ENCODE assay signal across 16 cellular contexts in genomic region chr22:17912942-17913704, GRCh38.
DNase-seq lines count a peak whose midpoint lies in the region; ATAC-seq, FAIRE-seq and TF ChIP-seq lines count a peak whose summit lies in the region.
"Had no signal": no experiment of that assay in that cellular context is flagged by ENCODE, and none has a peak within 500 bp of the region (broad histone marks: within the 10 kb centered on the region; RNA-seq: fewer than 3 reads in every experiment).

No MANE protein-coding gene starts in this region.

- no peak for TF ChIP-seq POLR2A in HepG2 (IDR thresholded peaks at IDR 0.05; ENCODE audit: insufficient read depth in 1 of 2, low read depth in 2 of 2, low read length in 2 of 2)

- TF ChIP-seq RAD21 in HepG2 (CRISPR knock-in tag; IDR thresholded peaks at IDR 0.05), result no peak

- no TSS peak for BruUV-seq in HepG2 (replicated peaks; lab: Mats Ljungman, UMichigan)

- H3K4me3 ChIP-seq in neural progenitor cell (no peak overlapping the region), HepG2 (replicated peaks in 1 of 3; ENCODE audit: insufficient read depth in 1 of 3, low read depth in 2 of 3, low read length in 3 of 3) (no peak overlapping the region)
- H3K4me3 ChIP-seq: spleen had no signal

- no peak for ATAC-seq in HepG2
- ATAC-seq in naive thymus-derived CD8-positive, alpha-beta T cell, result no peak
- ATAC-seq: activated CD8-positive, alpha-beta T cell treated with anti-CD3 and anti-CD28 coated beads for 36 hours had no signal

- H3F3A ChIP-seq in neural progenitor cell (ENCODE audit: low read depth), result peaks cover 20% of the 10 kb centered on the region

- FAIRE-seq in HepG2 (lab: Jason Lieb, UNC), result no peak

- H3K27ac Mint-ChIP-seq in IgD-negative memory B cell, result peak overlapping the region in 2 of 3 donors; percentile 47 to 82
- H3K27ac Mint-ChIP-seq in glutamatergic neuron (ENCODE audit: unreplicated experiment), result peak overlapping the region; percentile 54
- H3K27ac Mint-ChIP-seq in neural progenitor cell, result peak overlapping the region; percentile 9
- no peak overlapping the region for H3K27ac Mint-ChIP-seq in naive thymus-derived CD8-positive, alpha-beta T cell
- H3K27ac Mint-ChIP-seq: activated CD8-positive, alpha-beta T cell treated with anti-CD3 and anti-CD28 coated beads for 36 hours; dendritic cell treated with granulocyte-macrophage colony-stimulating factor and Interleukin-4, amounts not matched to agents 40 ng/mL and 50 ng/mL, for 4 days had no signal

- intact Hi-C loops in HepG2 (cut with micrococcal nuclease; ENCODE audit: unreplicated experiment), result no loop called here

- TF ChIP-seq CTCF in glutamatergic neuron (IDR thresholded peaks at IDR 0.05; ENCODE audit: partially characterized antibody, unreplicated experiment), result no peak
- TF ChIP-seq CTCF in neural progenitor cell (IDR thresholded peaks at IDR 0.05), result no peak
- no peak for TF ChIP-seq CTCF in HepG2 (CRISPR knock-in tag; IDR thresholded peaks at IDR 0.05)

- peaks cover 12 to 42% (median 37%) of the 10 kb centered on the region in 3 donors for H3K4me1 Mint-ChIP-seq in IgD-negative memory B cell
- peaks cover 34% of the 10 kb centered on the region for H3K4me1 Mint-ChIP-seq in glutamatergic neuron (ENCODE audit: low read depth, unreplicated experiment)
- H3K4me1 Mint-ChIP-seq in neural progenitor cell, result peaks cover 37% of the 10 kb centered on the region
- H3K4me1 Mint-ChIP-seq in naive thymus-derived CD8-positive, alpha-beta T cell, result peaks cover 0 to 7% (median 0%) of the 10 kb centered on the region in 4 donors

- no peaks in the 10 kb centered on the region for H3K9me3 Mint-ChIP-seq in IgD-negative memory B cell
- H3K9me3 Mint-ChIP-seq in glutamatergic neuron (ENCODE audit: unreplicated experiment), result peaks cover 10% of the 10 kb centered on the region
- no peaks in the 10 kb centered on the region for H3K9me3 Mint-ChIP-seq in neural progenitor cell
- no peaks in the 10 kb centered on the region for H3K9me3 Mint-ChIP-seq in naive thymus-derived CD8-positive, alpha-beta T cell
- H3K9me3 Mint-ChIP-seq: activated CD8-positive, alpha-beta T cell treated with anti-CD3 and anti-CD28 coated beads for 36 hours; dendritic cell treated with granulocyte-macrophage colony-stimulating factor and Interleukin-4, amounts not matched to agents 40 ng/mL and 50 ng/mL, for 4 days had no signal

- in situ Hi-C loops in HepG2 (cut with HindIII; ENCODE audit: extremely low pct_ligation_motif_present, low pct_unique_long_range_greater_than_20kb), result loop anchor here (10.0 kb wide), 2 partner anchors 112 to 162 kb away; partner anchors contain the start of genes MICAL3 and PEX26

- H3K4me3 Mint-ChIP-seq in IgD-negative memory B cell, result peak overlapping the region in 1 of 4 donors; percentile 83
- H3K4me3 Mint-ChIP-seq in glutamatergic neuron (ENCODE audit: unreplicated experiment), result peak overlapping the region; percentile 16
- H3K4me3 Mint-ChIP-seq in neural progenitor cell, result no peak overlapping the region
- H3K4me3 Mint-ChIP-seq in naive thymus-derived CD8-positive, alpha-beta T cell, result no peak overlapping the region
- H3K4me3 Mint-ChIP-seq: activated CD8-positive, alpha-beta T cell treated with anti-CD3 and anti-CD28 coated beads for 36 hours; dendritic cell treated with granulocyte-macrophage colony-stimulating factor and Interleukin-4, amounts not matched to agents 40 ng/mL and 50 ng/mL, for 4 days had no signal

- H3K36me3 ChIP-seq in neural progenitor cell (no peaks in the 10 kb centered on the region), HepG2 (replicated peaks in 1 of 2; ENCODE audit: control insufficient read depth in 1 of 2, insufficient read depth in 2 of 2, low read length in 2 of 2) (no peaks in the 10 kb centered on the region)
- H3K36me3 ChIP-seq: spleen had no signal

- H4K20me1 ChIP-seq in neural progenitor cell (ENCODE audit: low read depth) (peaks cover 78% of the 10 kb centered on the region), HepG2 (ENCODE audit: insufficient read depth, low read length) (no peaks in the 10 kb centered on the region)

- POLR2A ChIA-PET in HepG2 (lab: Yijun Ruan, JAX), result no interaction called here
- POLR2A ChIA-PET in naive thymus-derived CD8-positive, alpha-beta T cell (lab: Charles Lee), result no interaction called here

- no peaks in the 10 kb centered on the region for H3K27me3 Mint-ChIP-seq in IgD-negative memory B cell
- peaks cover 9% of the 10 kb centered on the region for H3K27me3 Mint-ChIP-seq in glutamatergic neuron (ENCODE audit: unreplicated experiment)
- peaks cover 2% of the 10 kb centered on the region for H3K27me3 Mint-ChIP-seq in neural progenitor cell (ENCODE audit: insufficient read depth, low read depth)
- no peaks in the 10 kb centered on the region for H3K27me3 Mint-ChIP-seq in naive thymus-derived CD8-positive, alpha-beta T cell
- H3K27me3 Mint-ChIP-seq: activated CD8-positive, alpha-beta T cell treated with anti-CD3 and anti-CD28 coated beads for 36 hours; dendritic cell treated with granulocyte-macrophage colony-stimulating factor and Interleukin-4, amounts not matched to agents 40 ng/mL and 50 ng/mL, for 4 days had no signal

- H3K9ac ChIP-seq in neural progenitor cell (no peak overlapping the region), HepG2 (ENCODE audit: insufficient read depth, low read depth, low read length) (no peak overlapping the region)

- TF ChIP-seq EP300 in HepG2 (IDR thresholded peaks at IDR 0.05; ENCODE audit: low read depth in 2 of 2, low read length in 2 of 2), result no peak
- TF ChIP-seq EP300 in HepG2 (CRISPR knock-in tag; IDR thresholded peaks at IDR 0.05; ENCODE audit: borderline replicate concordance), result no peak

- H3K4me2 ChIP-seq in neural progenitor cell (peak overlapping the region; percentile 2), HepG2 (ENCODE audit: low read depth, low read length) (no peak overlapping the region)

- CTCF ChIA-PET in HepG2 (lab: Yijun Ruan, JAX; ENCODE audit: low intra/inter-chr PET ratio, low total read pairs), result no interaction called here

- 95% methylated on average over 12 of the region's 12 CpGs for WGBS in HepG2 (ENCODE audit: low lambda C conversion rate)

- H3K27me3 ChIP-seq in neural progenitor cell (no peaks in the 10 kb centered on the region), HepG2 (ENCODE audit: control insufficient read depth in 1 of 2, insufficient read depth in 2 of 2, low read length in 2 of 2) (no peaks in the 10 kb centered on the region)
- H3K27me3 ChIP-seq: spleen had no signal

- H3K36me3 Mint-ChIP-seq in IgD-negative memory B cell (peaks cover 2% of the 10 kb centered on the region), glutamatergic neuron (ENCODE audit: unreplicated experiment) (no peaks in the 10 kb centered on the region), neural progenitor cell (no peaks in the 10 kb centered on the region)
- H3K36me3 Mint-ChIP-seq in naive thymus-derived CD8-positive, alpha-beta T cell, result peaks cover 0 to 4% (median 0%) of the 10 kb centered on the region in 3 donors

- peaks cover 26% of the 10 kb centered on the region for H3K4me1 ChIP-seq in neural progenitor cell
- H3K4me1 ChIP-seq in HepG2 (ENCODE audit: insufficient read depth, low read length), result peaks cover 30% of the 10 kb centered on the region

- H2AFZ ChIP-seq in neural progenitor cell (replicated peaks), result no peak overlapping the region
- no peak overlapping the region for H2AFZ ChIP-seq in HepG2 (ENCODE audit: low read length)

- peak; percentile 36 for DNase-seq in ELF-1 (ENCODE audit: low read depth, low spot score)
- peak; percentile 33 for DNase-seq in glutamatergic neuron
- DNase-seq in neural progenitor cell (ENCODE audit: low spot score), result no peak
- DNase-seq in HepG2 (ENCODE audit: low spot score), result no peak
- no peak for DNase-seq in central memory CD4-positive, alpha-beta T cell
- no peak for DNase-seq in naive thymus-derived CD8-positive, alpha-beta T cell
- DNase-seq in T-helper 2 cell, result no peak
- DNase-seq: activated CD8-positive, alpha-beta T cell treated with anti-CD3 and anti-CD28 coated beads for 36 hours; amniotic stem cell; Calu3; hypothalamus; KBM-7; NCI-H1694 treated with DMSO at 0.1 percent for 48 hours; spleen had no signal

- peaks cover 53% of the 10 kb centered on the region for H3K79me2 ChIP-seq in neural progenitor cell (ENCODE audit: low read depth)
- peaks cover 55% of the 10 kb centered on the region for H3K79me2 ChIP-seq in HepG2 (ENCODE audit: insufficient read depth, low read length)

- H3K27ac ChIP-seq in neural progenitor cell (no peak overlapping the region), HepG2 (ENCODE audit: extremely low read length, insufficient read depth, low read length) (no peak overlapping the region)

- no peaks in the 10 kb centered on the region for H3K9me3 ChIP-seq in neural progenitor cell (ENCODE audit: low read depth)
- H3K9me3 ChIP-seq in HepG2 (ENCODE audit: low read length), result no peaks in the 10 kb centered on the region
- H3K9me3 ChIP-seq: spleen had no signal

TF ChIP-seq in HepG2, 621 proteins besides CTCF, POLR2A, EP300 and RAD21:
- TF ChIP-seq ZNF770 (CRISPR knock-in tag; IDR thresholded peaks at IDR 0.05) (no peak), ZNF556 (CRISPR knock-in tag; IDR thresholded peaks at IDR 0.05; ENCODE audit: borderline replicate concordance) (no peak), HOXA5 (CRISPR knock-in tag; IDR thresholded peaks at IDR 0.05) (no peak), THAP7 (CRISPR knock-in tag; IDR thresholded peaks at IDR 0.05) (no peak)

Comparison
In these comparisons a context has a peak if more than half of its experiments do, and no peak if none do; other contexts are left out.
1. DNase-seq: peak in ELF-1 (single experiment) and glutamatergic neuron (single experiment); none in neural progenitor cell (single experiment), HepG2 (single experiment), central memory CD4-positive, alpha-beta T cell (single experiment), naive thymus-derived CD8-positive, alpha-beta T cell (0 of 10) and T-helper 2 cell (0 of 5).
2. H3K27ac Mint-ChIP-seq: peak in IgD-negative memory B cell (2 of 3), glutamatergic neuron (single experiment) and neural progenitor cell (single experiment); none in naive thymus-derived CD8-positive, alpha-beta T cell (0 of 10).